ENCODE assay signal across 1 cellular context in the genomic region with DNA sequence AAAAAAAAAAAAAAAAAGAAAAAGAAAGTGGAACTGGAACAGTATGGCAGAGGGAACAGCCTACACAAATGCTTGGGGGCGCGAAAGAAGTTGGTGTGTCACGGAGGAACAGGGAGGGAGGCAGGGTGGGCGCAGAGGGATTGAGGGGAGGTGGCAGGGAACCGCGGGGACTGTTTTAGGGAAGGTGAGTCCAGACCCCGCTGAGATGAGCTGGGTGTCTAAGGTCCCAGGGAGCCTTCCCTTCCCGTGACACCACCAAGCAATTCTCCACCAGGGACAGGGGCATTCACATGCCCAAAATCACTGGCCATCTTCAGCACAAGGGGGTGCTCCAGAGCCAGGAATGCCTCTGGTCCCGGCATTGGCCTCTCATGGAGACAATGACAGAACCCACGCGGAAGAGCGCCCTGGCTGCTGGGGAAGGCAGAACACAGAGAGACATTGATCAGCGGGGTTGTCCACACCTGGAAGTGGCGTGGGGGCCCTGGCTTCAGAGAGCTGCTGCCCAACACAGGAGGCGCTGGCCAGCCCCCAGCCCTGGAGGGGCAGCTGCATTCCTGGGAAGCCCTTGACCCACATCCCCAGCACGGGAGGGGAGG.
TF ChIP-seq lines count a peak whose summit lies in the region.

No MANE protein-coding gene starts in this region.

TF ChIP-seq in endothelial cell of umbilical vein, 7 proteins besides CTCF, POLR2A, EP300 and RAD21:
- TF ChIP-seq POLR2AphosphoS5 (IDR thresholded peaks at IDR 0.05; ENCODE audit: insufficient read depth, low read depth, low read length) = no peak
- no peak for TF ChIP-seq EZH2 (IDR thresholded peaks at IDR 0.05; ENCODE audit: borderline replicate concordance, low read depth, low read length, severe bottlenecking)
- no peak for TF ChIP-seq MYC (IDR thresholded peaks at IDR 0.05; ENCODE audit: low read depth, low read length)
- TF ChIP-seq JUN (IDR thresholded peaks at IDR 0.05; ENCODE audit: borderline replicate concordance, insufficient read depth, insufficient read length, low read depth) = no peak
- TF ChIP-seq GATA2 (IDR thresholded peaks at IDR 0.05; ENCODE audit: insufficient read depth, insufficient read length, low read depth, low read length) = no peak
- TF ChIP-seq, protein P1, sequence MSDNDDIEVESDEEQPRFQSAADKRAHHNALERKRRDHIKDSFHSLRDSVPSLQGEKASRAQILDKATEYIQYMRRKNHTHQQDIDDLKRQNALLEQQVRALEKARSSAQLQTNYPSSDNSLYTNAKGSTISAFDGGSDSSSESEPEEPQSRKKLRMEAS (IDR thresholded peaks at IDR 0.05; ENCODE audit: insufficient read depth, insufficient read length) = no peak
- TF ChIP-seq FOS (IDR thresholded peaks at IDR 0.05; ENCODE audit: borderline replicate concordance, insufficient read depth, low read length) = no peak
TF ChIP-seq in endothelial cell of umbilical vein: peak in this region for 0.
